1 cellular context compared by ENCODE assay signal in the genomic region with DNA sequence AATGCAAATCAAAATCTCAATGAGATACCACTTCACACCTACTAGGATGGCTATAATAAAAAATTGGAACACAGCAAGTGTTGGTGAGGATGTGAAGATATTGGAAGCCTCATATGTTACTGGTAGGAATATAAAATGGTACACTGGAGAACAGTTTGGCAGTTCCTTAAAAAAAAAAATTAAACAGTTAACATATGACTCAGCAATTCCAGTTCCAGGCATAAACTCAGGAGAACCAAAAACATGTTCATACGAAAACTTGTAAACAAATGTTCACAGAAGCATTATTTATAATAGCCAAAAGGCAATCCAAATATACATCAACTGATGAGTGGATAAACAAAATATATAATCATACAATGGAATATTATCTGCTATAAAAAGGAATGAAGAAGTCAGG.
TF ChIP-seq lines count a peak whose summit lies in the region.

No MANE protein-coding gene starts in this region.

TF ChIP-seq in GM23338, 12 proteins besides CTCF, POLR2A, EP300 and RAD21 (continued from another document):
- TF ChIP-seq, protein P1, sequence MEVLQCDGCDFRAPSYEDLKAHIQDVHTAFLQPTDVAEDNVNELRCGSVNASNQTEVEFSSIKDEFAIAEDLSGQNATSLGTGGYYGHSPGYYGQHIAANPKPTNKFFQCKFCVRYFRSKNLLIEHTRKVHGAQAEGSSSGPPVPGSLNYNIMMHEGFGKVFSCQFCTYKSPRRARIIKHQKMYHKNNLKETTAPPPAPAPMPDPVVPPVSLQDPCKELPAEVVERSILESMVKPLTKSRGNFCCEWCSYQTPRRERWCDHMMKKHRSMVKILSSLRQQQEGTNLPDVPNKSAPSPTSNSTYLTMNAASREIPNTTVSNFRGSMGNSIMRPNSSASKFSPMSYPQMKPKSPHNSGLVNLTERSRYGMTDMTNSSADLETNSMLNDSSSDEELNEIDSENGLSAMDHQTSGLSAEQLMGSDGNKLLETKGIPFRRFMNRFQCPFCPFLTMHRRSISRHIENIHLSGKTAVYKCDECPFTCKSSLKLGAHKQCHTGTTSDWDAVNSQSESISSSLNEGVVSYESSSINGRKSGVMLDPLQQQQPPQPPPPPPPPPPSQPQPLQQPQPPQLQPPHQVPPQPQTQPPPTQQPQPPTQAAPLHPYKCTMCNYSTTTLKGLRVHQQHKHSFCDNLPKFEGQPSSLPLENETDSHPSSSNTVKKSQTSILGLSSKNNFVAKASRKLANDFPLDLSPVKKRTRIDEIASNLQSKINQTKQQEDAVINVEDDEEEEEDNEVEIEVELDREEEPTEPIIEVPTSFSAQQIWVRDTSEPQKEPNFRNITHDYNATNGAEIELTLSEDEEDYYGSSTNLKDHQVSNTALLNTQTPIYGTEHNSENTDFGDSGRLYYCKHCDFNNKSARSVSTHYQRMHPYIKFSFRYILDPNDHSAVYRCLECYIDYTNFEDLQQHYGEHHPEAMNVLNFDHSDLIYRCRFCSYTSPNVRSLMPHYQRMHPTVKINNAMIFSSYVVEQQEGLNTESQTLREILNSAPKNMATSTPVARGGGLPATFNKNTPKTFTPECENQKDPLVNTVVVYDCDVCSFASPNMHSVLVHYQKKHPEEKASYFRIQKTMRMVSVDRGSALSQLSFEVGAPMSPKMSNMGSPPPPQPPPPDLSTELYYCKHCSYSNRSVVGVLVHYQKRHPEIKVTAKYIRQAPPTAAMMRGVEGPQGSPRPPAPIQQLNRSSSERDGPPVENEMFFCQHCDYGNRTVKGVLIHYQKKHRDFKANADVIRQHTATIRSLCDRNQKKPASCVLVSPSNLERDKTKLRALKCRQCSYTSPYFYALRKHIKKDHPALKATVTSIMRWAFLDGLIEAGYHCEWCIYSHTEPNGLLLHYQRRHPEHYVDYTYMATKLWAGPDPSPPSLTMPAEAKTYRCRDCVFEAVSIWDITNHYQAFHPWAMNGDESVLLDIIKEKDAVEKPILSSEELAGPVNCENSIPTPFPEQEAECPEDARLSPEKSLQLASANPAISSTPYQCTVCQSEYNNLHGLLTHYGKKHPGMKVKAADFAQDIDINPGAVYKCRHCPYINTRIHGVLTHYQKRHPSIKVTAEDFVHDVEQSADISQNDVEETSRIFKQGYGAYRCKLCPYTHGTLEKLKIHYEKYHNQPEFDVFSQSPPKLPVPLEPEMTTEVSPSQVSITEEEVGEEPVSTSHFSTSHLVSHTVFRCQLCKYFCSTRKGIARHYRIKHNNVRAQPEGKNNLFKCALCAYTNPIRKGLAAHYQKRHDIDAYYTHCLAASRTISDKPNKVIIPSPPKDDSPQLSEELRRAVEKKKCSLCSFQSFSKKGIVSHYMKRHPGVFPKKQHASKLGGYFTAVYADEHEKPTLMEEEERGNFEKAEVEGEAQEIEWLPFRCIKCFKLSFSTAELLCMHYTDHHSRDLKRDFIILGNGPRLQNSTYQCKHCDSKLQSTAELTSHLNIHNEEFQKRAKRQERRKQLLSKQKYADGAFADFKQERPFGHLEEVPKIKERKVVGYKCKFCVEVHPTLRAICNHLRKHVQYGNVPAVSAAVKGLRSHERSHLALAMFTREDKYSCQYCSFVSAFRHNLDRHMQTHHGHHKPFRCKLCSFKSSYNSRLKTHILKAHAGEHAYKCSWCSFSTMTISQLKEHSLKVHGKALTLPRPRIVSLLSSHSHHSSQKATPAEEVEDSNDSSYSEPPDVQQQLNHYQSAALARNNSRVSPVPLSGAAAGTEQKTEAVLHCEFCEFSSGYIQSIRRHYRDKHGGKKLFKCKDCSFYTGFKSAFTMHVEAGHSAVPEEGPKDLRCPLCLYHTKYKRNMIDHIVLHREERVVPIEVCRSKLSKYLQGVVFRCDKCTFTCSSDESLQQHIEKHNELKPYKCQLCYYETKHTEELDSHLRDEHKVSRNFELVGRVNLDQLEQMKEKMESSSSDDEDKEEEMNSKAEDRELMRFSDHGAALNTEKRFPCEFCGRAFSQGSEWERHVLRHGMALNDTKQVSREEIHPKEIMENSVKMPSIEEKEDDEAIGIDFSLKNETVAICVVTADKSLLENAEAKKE (CRISPR knock-in tag; IDR thresholded peaks at IDR 0.05), result no peak
- TF ChIP-seq ZNF331 (CRISPR knock-in tag; IDR thresholded peaks at IDR 0.05; ENCODE audit: low read depth) (no peak), CREB1 (CRISPR knock-in tag; IDR thresholded peaks at IDR 0.05; ENCODE audit: low read depth) (no peak), JUNB (IDR thresholded peaks at IDR 0.05; ENCODE audit: unreplicated experiment) (no peak), POLR2AphosphoS5 (IDR thresholded peaks at IDR 0.05; ENCODE audit: low read depth) (no peak), NANOG (IDR thresholded peaks at IDR 0.05; ENCODE audit: borderline replicate concordance) (no peak)
